11 cellular contexts compared by ENCODE assay signal in genomic region chr16:57115504-57116182, GRCh38. TPM values are rescaled to one million over a fixed set of nuclear protein-coding genes. Genes with fewer than 3 reads are reported as not detected.
DNase-seq lines count a peak whose midpoint lies in the region; ATAC-seq and TF ChIP-seq lines count a peak whose summit lies in the region.
"Had no signal": no experiment of that assay in that cellular context is flagged by ENCODE, and none has a peak within 500 bp of the region (broad histone marks: within the 10 kb centered on the region; RNA-seq: fewer than 3 reads in every experiment).

No MANE protein-coding gene starts in this region.

- no peak overlapping the region for H3K4me3 Mint-ChIP-seq in chondrocyte (ENCODE audit: unreplicated experiment)

- peak overlapping the region; percentile 91 for H3K27ac Mint-ChIP-seq in chondrocyte (ENCODE audit: unreplicated experiment)

- H3K27ac ChIP-seq in thyroid gland: peak overlapping the region in 1 of 3 donors; percentile 12
- H3K27ac ChIP-seq in Karpas-422 (ENCODE audit: low read length): no peak overlapping the region
- H3K27ac ChIP-seq: 22Rv1, SK-N-MC had no signal

- H3K4me2 ChIP-seq in Karpas-422 (ENCODE audit: low read depth, low read length, poor library complexity, severe bottlenecking): no peak overlapping the region

- no peaks in the 10 kb centered on the region for H3K9me2 ChIP-seq in Karpas-422 (replicated peaks; ENCODE audit: insufficient read depth, low read length)

- peaks cover 0 to 12% of the 10 kb centered on the region in 2 donors for H3K36me3 ChIP-seq in thyroid gland
- H3K36me3 ChIP-seq in Karpas-422 (ENCODE audit: insufficient read depth, low read length): no peaks in the 10 kb centered on the region

- no peak overlapping the region for H3K9ac ChIP-seq in Karpas-422 (ENCODE audit: low read length)

- whole genome bisulfite sequencing in thyroid gland, 2 donors: 40 to 69% methylated on average over 25 of the region's 25 CpGs

- no peak overlapping the region for H2AFZ ChIP-seq in Karpas-422 (ENCODE audit: low read length)

- no peaks in the 10 kb centered on the region for H3K79me2 ChIP-seq in Karpas-422 (ENCODE audit: low read length)

- H3K27me3 ChIP-seq in thyroid gland: no peaks in the 10 kb centered on the region
- no peaks in the 10 kb centered on the region for H3K27me3 ChIP-seq in Karpas-422 (ENCODE audit: low read length)

- H3K36me3 Mint-ChIP-seq in chondrocyte (ENCODE audit: low read depth): peaks cover 6% of the 10 kb centered on the region

- no peak for TF ChIP-seq POLR2A in thyroid gland (IDR thresholded peaks at IDR 0.05)

- peaks cover 16 to 20% of the 10 kb centered on the region in 2 donors for H3K4me1 ChIP-seq in thyroid gland
- peaks cover 7% of the 10 kb centered on the region for H3K4me1 ChIP-seq in Karpas-422 (ENCODE audit: low read length)

- peaks cover 39% of the 10 kb centered on the region for H3K4me1 Mint-ChIP-seq in chondrocyte (ENCODE audit: low read depth)

- TF ChIP-seq CTCF in chondrocyte (IDR thresholded peaks at IDR 0.05) (no peak), thyroid gland (IDR thresholded peaks at IDR 0.05) (no peak)

- no peaks in the 10 kb centered on the region for H3K9me3 ChIP-seq in thyroid gland
- H3K9me3 ChIP-seq in Karpas-422 (ENCODE audit: low read length): no peaks in the 10 kb centered on the region

- intact Hi-C loops in thyroid gland (cut with DNase I): no loop called here

- H3K27me3 Mint-ChIP-seq in chondrocyte (ENCODE audit: low read depth): no peaks in the 10 kb centered on the region

- DNase-seq in DMS 273 (lab: John Stamatoyannopoulos, UW; ENCODE audit: unreplicated experiment) (peak; percentile 61), DMS 273 treated with DMSO at 0.1 percent for 48 hours (lab: John Stamatoyannopoulos, UW) (no peak), chondrocyte (ENCODE audit: low spot score) (no peak), left lobe of liver (ENCODE audit: low spot score) (peak; percentile 67), thyroid gland (peak; percentile 62 to 78), Karpas-422 (no peak)
- DNase-seq: activated T-cell treated with anti-CD3 and anti-CD28 coated beads, Interleukin-2, amount 50 U/mL, for 48 hours had no signal

- peak; percentile 80 for ATAC-seq in left lobe of liver
- no peak for ATAC-seq in HG03469 (IDR thresholded peaks at IDR 0.05; ENCODE audit: unreplicated experiment)
- ATAC-seq in GM21786 (IDR thresholded peaks at IDR 0.05; ENCODE audit: unreplicated experiment): no peak

- no peaks in the 10 kb centered on the region for H3K9me3 Mint-ChIP-seq in chondrocyte (ENCODE audit: low read depth)

- H4K20me1 ChIP-seq in Karpas-422 (ENCODE audit: insufficient read depth, low read depth, low read length): 0 out of 2 replicates have a peak, but pooled peaks cover 4% of the 10 kb centered on the region

- H3K4me3 ChIP-seq in thyroid gland (replicated peaks in 1 of 3) (no peak overlapping the region), Karpas-422 (ENCODE audit: low read length) (no peak overlapping the region)
- H3K4me3 ChIP-seq: SK-N-MC had no signal

RNA-seq across cellular contexts. Expression of gene CPNE2, which starts 23.3 kb away (rescaled TPM):
- total RNA-seq in chondrocyte (10.0 to 22.3 TPM (median 21.8 TPM) in 3 replicates), left lobe of liver (7.3 TPM), thyroid gland (10 to 100 TPM; 26.6 to 33.3 (median 29.2) TPM)
- 4.6 and 5.1 TPM in 2 replicates for total RNA-seq in Karpas-422 (2014; rRNA removed; shearing (Covaris generic); ENCODE audit: low replicate concordance)

Comparison
In these comparisons a context has a peak if more than half of its experiments do, and no peak if none do; other contexts are left out.
1. DNase-seq: peak in DMS 273 (single experiment), left lobe of liver (single experiment) and thyroid gland (2 of 2); none in DMS 273 treated with DMSO at 0.1 percent for 48 hours (single experiment), chondrocyte (single experiment) and Karpas-422 (single experiment).